In the genomic region with DNA sequence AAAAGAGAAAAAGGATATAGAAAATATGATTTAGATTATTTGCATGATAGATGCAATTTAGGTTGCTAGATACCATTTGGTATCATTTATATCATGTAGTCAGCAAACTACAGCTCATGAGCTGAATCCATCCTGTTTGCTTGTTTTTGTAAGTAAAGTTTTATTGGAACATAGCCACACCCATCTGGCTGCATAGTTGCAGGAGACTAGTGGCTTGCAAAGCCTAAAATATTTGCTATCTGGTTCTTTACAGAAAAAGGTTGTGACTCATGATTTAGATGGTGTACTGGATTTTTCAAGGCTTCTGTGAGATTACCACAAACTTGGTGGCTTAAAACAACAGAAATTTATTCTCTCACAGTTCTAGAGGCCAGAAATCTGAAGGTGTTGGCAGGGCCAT, we compare ENCODE assay signal across 1 cellular context.
TF ChIP-seq lines count a peak whose summit lies in the region.

No MANE protein-coding gene starts in this region.

TF ChIP-seq in K562, 482 proteins besides CTCF, POLR2A, EP300 and RAD21:
- TF ChIP-seq, protein P1, sequence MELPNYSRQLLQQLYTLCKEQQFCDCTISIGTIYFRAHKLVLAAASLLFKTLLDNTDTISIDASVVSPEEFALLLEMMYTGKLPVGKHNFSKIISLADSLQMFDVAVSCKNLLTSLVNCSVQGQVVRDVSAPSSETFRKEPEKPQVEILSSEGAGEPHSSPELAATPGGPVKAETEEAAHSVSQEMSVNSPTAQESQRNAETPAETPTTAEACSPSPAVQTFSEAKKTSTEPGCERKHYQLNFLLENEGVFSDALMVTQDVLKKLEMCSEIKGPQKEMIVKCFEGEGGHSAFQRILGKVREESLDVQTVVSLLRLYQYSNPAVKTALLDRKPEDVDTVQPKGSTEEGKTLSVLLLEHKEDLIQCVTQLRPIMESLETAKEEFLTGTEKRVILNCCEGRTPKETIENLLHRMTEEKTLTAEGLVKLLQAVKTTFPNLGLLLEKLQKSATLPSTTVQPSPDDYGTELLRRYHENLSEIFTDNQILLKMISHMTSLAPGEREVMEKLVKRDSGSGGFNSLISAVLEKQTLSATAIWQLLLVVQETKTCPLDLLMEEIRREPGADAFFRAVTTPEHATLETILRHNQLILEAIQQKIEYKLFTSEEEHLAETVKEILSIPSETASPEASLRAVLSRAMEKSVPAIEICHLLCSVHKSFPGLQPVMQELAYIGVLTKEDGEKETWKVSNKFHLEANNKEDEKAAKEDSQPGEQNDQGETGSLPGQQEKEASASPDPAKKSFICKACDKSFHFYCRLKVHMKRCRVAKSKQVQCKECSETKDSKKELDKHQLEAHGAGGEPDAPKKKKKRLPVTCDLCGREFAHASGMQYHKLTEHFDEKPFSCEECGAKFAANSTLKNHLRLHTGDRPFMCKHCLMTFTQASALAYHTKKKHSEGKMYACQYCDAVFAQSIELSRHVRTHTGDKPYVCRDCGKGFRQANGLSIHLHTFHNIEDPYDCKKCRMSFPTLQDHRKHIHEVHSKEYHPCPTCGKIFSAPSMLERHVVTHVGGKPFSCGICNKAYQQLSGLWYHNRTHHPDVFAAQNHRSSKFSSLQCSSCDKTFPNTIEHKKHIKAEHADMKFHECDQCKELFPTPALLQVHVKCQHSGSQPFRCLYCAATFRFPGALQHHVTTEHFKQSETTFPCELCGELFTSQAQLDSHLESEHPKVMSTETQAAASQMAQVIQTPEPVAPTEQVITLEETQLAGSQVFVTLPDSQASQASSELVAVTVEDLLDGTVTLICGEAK (IDR thresholded peaks at IDR 0.05), result peak; percentile 90
- TF ChIP-seq, protein P1 (CRISPR knock-in tag; IDR thresholded peaks at IDR 0.05), result peak; percentile 83
- TF ChIP-seq ELF1 (tag; IDR thresholded peaks at IDR 0.05), result no peak
